Comparison of ENCODE assay signal across 13 cellular contexts in the genomic region with DNA sequence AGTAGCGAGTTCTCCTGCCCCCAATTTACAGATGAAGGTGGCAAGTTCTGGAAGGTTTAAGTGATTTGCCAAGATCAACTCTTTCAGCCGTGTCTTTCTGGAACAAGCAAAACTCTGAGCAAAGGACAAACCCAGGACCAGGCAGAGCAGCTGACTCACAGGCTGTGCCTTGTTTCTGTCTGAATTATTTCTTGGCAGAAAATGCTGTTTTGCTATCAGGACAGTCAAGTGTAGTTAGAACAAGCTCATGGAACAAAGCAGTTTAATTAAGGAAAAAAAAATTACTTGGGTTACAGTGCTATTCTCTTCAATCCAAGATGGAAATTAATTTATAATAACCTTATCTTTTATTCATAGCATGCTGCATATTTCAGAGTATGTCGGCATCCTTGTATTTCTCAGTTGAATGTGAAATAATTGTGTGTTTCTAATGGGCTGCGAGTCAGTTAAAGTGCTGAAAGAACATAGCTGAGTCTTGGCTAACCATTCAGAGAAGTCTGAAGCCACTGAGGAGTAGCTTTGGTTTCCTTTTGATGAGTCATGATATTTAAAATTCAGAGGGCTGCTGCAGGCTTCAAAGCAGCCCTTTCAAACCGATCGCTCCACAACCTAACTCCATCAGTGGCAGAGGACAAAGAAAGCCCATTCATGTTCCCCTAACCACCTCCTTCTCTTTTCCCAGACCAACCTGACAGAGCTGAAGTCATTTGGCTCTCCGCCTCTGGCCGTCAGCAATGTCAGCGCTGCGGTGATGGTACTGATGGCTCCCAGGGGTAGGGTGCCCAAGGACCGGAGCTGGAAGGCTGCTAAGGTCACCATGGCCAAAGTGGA.
DNase-seq lines count a peak whose midpoint lies in the region; ATAC-seq, FAIRE-seq and TF ChIP-seq lines count a peak whose summit lies in the region.
"Had no signal": no experiment of that assay in that cellular context is flagged by ENCODE, and none has a peak within 500 bp of the region (broad histone marks: within the 10 kb centered on the region; RNA-seq: fewer than 3 reads in every experiment).

No MANE protein-coding gene starts in this region.

- H3K4me1 Mint-ChIP-seq in CD4-positive, alpha-beta T cell (ENCODE audit: low read depth) = no peaks in the 10 kb centered on the region

- in situ Hi-C loops in astrocyte of the spinal cord (cut with HindIII; ENCODE audit: low sequenced_read_pairs) = no loop called here

- H3K9me3 Mint-ChIP-seq in CD4-positive, alpha-beta T cell = peaks cover 9% of the 10 kb centered on the region

- no peak overlapping the region for H3K27ac Mint-ChIP-seq in CD4-positive, alpha-beta T cell

- intact Hi-C loops in right cardiac atrium (cut with DNase I) (no loop called here), pancreas (cut with DNase I) (no loop called here)
- intact Hi-C loops in CD4-positive, alpha-beta T cell (cut with DNase I, micrococcal nuclease) = no loop called here

- POLR2A ChIA-PET in CD4-positive, alpha-beta T cell (lab: Charles Lee) = interaction anchor here (0.8 kb wide), 1 partner anchor 26 kb away, joined by 3 read pairs; no protein-coding TSS in a partner anchor

- no peaks in the 10 kb centered on the region for H3K27me3 ChIP-seq in right cardiac atrium (ENCODE audit: control insufficient read depth, insufficient read depth)
- no peaks in the 10 kb centered on the region for H3K27me3 ChIP-seq in pancreas
- no peaks in the 10 kb centered on the region for H3K27me3 ChIP-seq in CD4-positive, alpha-beta T cell (ENCODE audit: control insufficient read depth, insufficient read depth, low read length)
- H3K27me3 ChIP-seq: spleen had no signal

- H3K9me3 ChIP-seq in right cardiac atrium (ENCODE audit: control insufficient read depth, low read length) = no peaks in the 10 kb centered on the region
- no peaks in the 10 kb centered on the region for H3K9me3 ChIP-seq in pancreas
- H3K9me3 ChIP-seq in CD4-positive, alpha-beta T cell (ENCODE audit: control insufficient read depth, low read length) = no peaks in the 10 kb centered on the region

- no peak for TF ChIP-seq CTCF in astrocyte of the spinal cord (IDR thresholded peaks at IDR 0.05; ENCODE audit: low read depth, low read length)
- TF ChIP-seq CTCF in pancreas (IDR thresholded peaks at IDR 0.05) = no peak
- TF ChIP-seq CTCF in CD4-positive, alpha-beta T cell (IDR thresholded peaks at IDR 0.05) = no peak

- H3K4me1 ChIP-seq in right cardiac atrium (ENCODE audit: control insufficient read depth, insufficient read depth, low read length) (no peaks in the 10 kb centered on the region), pancreas (no peaks in the 10 kb centered on the region)
- H3K4me1 ChIP-seq: spleen had no signal

- ATAC-seq in right cardiac atrium (peak; percentile 87 to 92), pancreas (peak in 3 of 4 donors; percentile 15 to 41 (median 28))
- ATAC-seq in CD4-positive, alpha-beta T cell (ENCODE audit: poor library complexity) = no peak
- no peak for ATAC-seq in stimulated activated naive CD8-positive, alpha-beta T cell treated with anti-CD3 and anti-CD28 coated beads, Interleukin-15, Interleukin-2, amounts not matched to agents 100 U/mL and 50 U/mL, for 24 hours

- no peak for FAIRE-seq in pancreas (lab: Jason Lieb, UNC)

- H3K36me3 Mint-ChIP-seq in CD4-positive, alpha-beta T cell (ENCODE audit: low read depth) = no peaks in the 10 kb centered on the region

- CTCF ChIA-PET in CD4-positive, alpha-beta T cell (lab: Charles Lee) = no interaction called here

- WGBS in right cardiac atrium = 57% methylated on average over 11 of the region's 11 CpGs
- WGBS in pancreas, 2 donors = 76 to 82% methylated on average over 11 of the region's 11 CpGs

- H3K27ac ChIP-seq in right cardiac atrium (ENCODE audit: low read length) (no peak overlapping the region), pancreas (no peak overlapping the region)
- H3K27ac ChIP-seq in CD4-positive, alpha-beta T cell (ENCODE audit: low read depth, low read length) = no peak overlapping the region
- H3K27ac ChIP-seq: GM23248, spleen had no signal

- no peak overlapping the region for H3K4me3 Mint-ChIP-seq in CD4-positive, alpha-beta T cell

- no peaks in the 10 kb centered on the region for H3K27me3 Mint-ChIP-seq in CD4-positive, alpha-beta T cell

- no peaks in the 10 kb centered on the region for H3K36me3 ChIP-seq in pancreas
- H3K36me3 ChIP-seq: spleen had no signal

- DNase-seq in Daoy (ENCODE audit: low read depth) (peak; percentile 41), astrocyte of the spinal cord (ENCODE audit: low read depth, low spot score) (peak; percentile 19), right cardiac atrium (peak; percentile 44 to 63 (median 59)), pancreas (no peak), SHP77 treated with DMSO at 0.1 percent for 48 hours (lab: John Stamatoyannopoulos, UW) (no peak)
- no peak for DNase-seq in CD4-positive, alpha-beta T cell
- DNase-seq in stimulated activated CD8-positive, alpha-beta memory T cell treated with anti-CD3 and anti-CD28 coated beads, Interleukin-4, amount 100 ng/mL, for 48 hours = no peak
- DNase-seq in stimulated activated naive CD8-positive, alpha-beta T cell treated with anti-CD3 and anti-CD28 coated beads, Interleukin-15, Interleukin-2, amounts not matched to agents 100 U/mL and 50 U/mL, for 24 hours = no peak
- DNase-seq: DND-41; effector memory CD4-positive, alpha-beta T cell; NCI-H1092 treated with DMSO at 0.1 percent for 48 hours; spleen had no signal

- no peak overlapping the region for H3K4me3 ChIP-seq in astrocyte of the spinal cord (ENCODE audit: low read depth, low read length)
- no peak overlapping the region for H3K4me3 ChIP-seq in right cardiac atrium (ENCODE audit: low read length)
- H3K4me3 ChIP-seq in pancreas = no peak overlapping the region
- H3K4me3 ChIP-seq: GM23248, spleen had no signal

Comparison
In these comparisons a context has a peak if more than half of its experiments do, and no peak if none do; other contexts are left out.
1. DNase-seq: peak in Daoy (single experiment), astrocyte of the spinal cord (single experiment) and right cardiac atrium (3 of 3); none in pancreas (0 of 6), CD4-positive, alpha-beta T cell (0 of 10), stimulated activated CD8-positive, alpha-beta memory T cell treated with anti-CD3 and anti-CD28 coated beads, Interleukin-4, amount 100 ng/mL, for 48 hours (single experiment), SHP77 treated with DMSO at 0.1 percent for 48 hours (single experiment) and stimulated activated naive CD8-positive, alpha-beta T cell treated with anti-CD3 and anti-CD28 coated beads, Interleukin-15, Interleukin-2, amounts not matched to agents 100 U/mL and 50 U/mL, for 24 hours (single experiment).
2. ATAC-seq: peak in right cardiac atrium (2 of 2) and pancreas (3 of 4); none in CD4-positive, alpha-beta T cell (single experiment) and stimulated activated naive CD8-positive, alpha-beta T cell treated with anti-CD3 and anti-CD28 coated beads, Interleukin-15, Interleukin-2, amounts not matched to agents 100 U/mL and 50 U/mL, for 24 hours (single experiment).